8 cellular contexts compared by ENCODE assay signal in genomic region chr17:7930841-7931631, GRCh38. TPM values are rescaled to one million over a fixed set of nuclear protein-coding genes. Genes with fewer than 3 reads are reported as not detected.
DNase-seq lines count a peak whose midpoint lies in the region.

No MANE protein-coding gene starts in this region.

- H3K36me3 Mint-ChIP-seq in CD8-positive, alpha-beta memory T cell, result peaks cover 0 to 29% (median 3%) of the 10 kb centered on the region in 3 donors

- POLR2A ChIA-PET in CD8-positive, alpha-beta memory T cell (lab: Charles Lee), result interaction anchor here (0.6 to 3.2 kb wide), 3 partner anchors 15 to 86 kb away, joined by 3 to 15 read pairs (median 5); partner anchors contain the start of genes NAA38 and RNF227

- peak overlapping the region; percentile 88 to 99 (median 96) for H3K4me3 Mint-ChIP-seq in CD8-positive, alpha-beta memory T cell

- peak overlapping the region; percentile 74 to 99 (median 98) for H3K27ac Mint-ChIP-seq in CD8-positive, alpha-beta memory T cell

- no peaks in the 10 kb centered on the region for H3K27me3 ChIP-seq in CD8-positive, alpha-beta memory T cell (ENCODE audit: insufficient read depth, low read length, poor library complexity, severe bottlenecking)
- H3K27me3 ChIP-seq in NT2/D1 (ENCODE audit: insufficient read depth, insufficient read length) (peaks cover 13% of the 10 kb centered on the region), endocrine pancreas (ENCODE audit: control insufficient read depth, insufficient read depth, low read length) (no peaks in the 10 kb centered on the region), neuron (ENCODE audit: insufficient read depth, low read length) (no peaks in the 10 kb centered on the region)

- DNase-seq in CD8-positive, alpha-beta memory T cell, result no peak
- DNase-seq in NT2/D1 (ENCODE audit: low read depth, low spot score) (no peak), NCI-H1436 (lab: John Stamatoyannopoulos, UW) (no peak), RKO (ENCODE audit: low spot score) (no peak), epidermal melanocyte (ENCODE audit: insufficient read length, low spot score) (no peak), D341Med (ENCODE audit: low spot score) (no peak)

- H3K4me1 ChIP-seq in CD8-positive, alpha-beta memory T cell (ENCODE audit: insufficient read depth, low read length), result peaks cover 34% of the 10 kb centered on the region
- peaks cover 6% of the 10 kb centered on the region for H3K4me1 ChIP-seq in NT2/D1 (ENCODE audit: insufficient read depth, insufficient read length)
- H3K4me1 ChIP-seq in endocrine pancreas (ENCODE audit: control insufficient read depth, insufficient read depth, low read length), result peaks cover 6% of the 10 kb centered on the region
- peaks cover 27% of the 10 kb centered on the region for H3K4me1 ChIP-seq in neuron (ENCODE audit: insufficient read depth, low read length)

- peak overlapping the region; percentile 92 for H3K27ac ChIP-seq in CD8-positive, alpha-beta memory T cell (ENCODE audit: low read depth, low read length)

- no peaks in the 10 kb centered on the region for H3K9me3 Mint-ChIP-seq in CD8-positive, alpha-beta memory T cell

- peaks cover 11% of the 10 kb centered on the region for H3K36me3 ChIP-seq in CD8-positive, alpha-beta memory T cell (ENCODE audit: insufficient read depth, low read length)
- H3K36me3 ChIP-seq in NT2/D1 (ENCODE audit: insufficient read depth, insufficient read length, low read length) (peaks cover 18% of the 10 kb centered on the region), endocrine pancreas (ENCODE audit: control insufficient read depth, insufficient read depth, low read length) (no peaks in the 10 kb centered on the region), neuron (ENCODE audit: insufficient read depth, low read length) (peaks cover 39% of the 10 kb centered on the region)

- H3K9me3 ChIP-seq in CD8-positive, alpha-beta memory T cell (ENCODE audit: low read length), result no peaks in the 10 kb centered on the region
- no peaks in the 10 kb centered on the region for H3K9me3 ChIP-seq in NT2/D1 (ENCODE audit: insufficient read depth, low read length)
- no peaks in the 10 kb centered on the region for H3K9me3 ChIP-seq in endocrine pancreas (ENCODE audit: control insufficient read depth, low read length)
- no peaks in the 10 kb centered on the region for H3K9me3 ChIP-seq in neuron (ENCODE audit: low read length)

- H3K27me3 Mint-ChIP-seq in CD8-positive, alpha-beta memory T cell, result peaks cover 0 to 2% of the 10 kb centered on the region in 2 donors

- CTCF ChIA-PET in CD8-positive, alpha-beta memory T cell (lab: Charles Lee), result interaction anchor here (1.1 to 6.9 kb wide), 8 partner anchors 8 to 187 kb away, joined by 3 to 34 read pairs (median 4); partner anchors contain the start of gene RNF227

- H3K9ac ChIP-seq in NT2/D1 (ENCODE audit: insufficient read length, low read depth) (peak overlapping the region; percentile 85), endocrine pancreas (ENCODE audit: control insufficient read depth, insufficient read depth, low read length) (peak overlapping the region; percentile 85)

- peak overlapping the region; percentile 97 for H3K4me3 ChIP-seq in CD8-positive, alpha-beta memory T cell (ENCODE audit: low read length)
- peak overlapping the region; percentile 86 for H3K4me3 ChIP-seq in NT2/D1 (ENCODE audit: insufficient read length, low read depth)
- H3K4me3 ChIP-seq in endocrine pancreas (ENCODE audit: control insufficient read depth, insufficient read depth, low read length), result peak overlapping the region; percentile 41
- H3K4me3 ChIP-seq in neuron (ENCODE audit: low read length), result peak overlapping the region; percentile 88

- H3K4me1 Mint-ChIP-seq in CD8-positive, alpha-beta memory T cell, result peaks cover 43 to 57% (median 54%) of the 10 kb centered on the region in 3 donors

- H2AFZ ChIP-seq in neuron (ENCODE audit: low read depth, low read length), result peak overlapping the region; percentile 38

RNA-seq across cellular contexts. Expression of gene TRAPPC1, which starts 0.7 kb away (rescaled TPM):
- total RNA-seq in CD8-positive, alpha-beta memory T cell, result 100 to 1,000 TPM; 158 TPM
- polyA plus RNA-seq in CD8-positive, alpha-beta memory T cell, result 272 TPM

RNA-seq across cellular contexts. Expression of gene CNTROB, which starts 1.0 kb away (rescaled TPM):
- 10 to 100 TPM; 44.3 to 46.8 TPM for total RNA-seq in CD8-positive, alpha-beta memory T cell
- 12.0 TPM for polyA plus RNA-seq in CD8-positive, alpha-beta memory T cell

RNA-seq across cellular contexts. Expression of gene KCNAB3, which starts 1.4 kb away (rescaled TPM):
- total RNA-seq in CD8-positive, alpha-beta memory T cell, result 1 to 10 TPM; 5.6 to 6.7 TPM
- not detected for polyA plus RNA-seq in CD8-positive, alpha-beta memory T cell

RNA-seq across cellular contexts. Expression of gene RNF227, which starts 14.9 kb away (rescaled TPM):
- total RNA-seq in CD8-positive, alpha-beta memory T cell, result 1 to 10 TPM; 4.4 to 4.8 TPM
- polyA plus RNA-seq in CD8-positive, alpha-beta memory T cell, result 3.3 TPM

RNA-seq across cellular contexts. Expression of gene CHD3, which starts 42.4 kb away (rescaled TPM):
- total RNA-seq in CD8-positive, alpha-beta memory T cell, result 100 to 1,000 TPM; 116 to 123 TPM
- 20.1 TPM for polyA plus RNA-seq in CD8-positive, alpha-beta memory T cell

Comparison
In these comparisons a context has a peak if more than half of its experiments do, and no peak if none do; other contexts are left out.
1. H3K4me3 ChIP-seq: peak in every context shown above with its lines; median percentile 97 in CD8-positive, alpha-beta memory T cell; 88 in neuron; 86 in NT2/D1; 41 in endocrine pancreas.